Comparison of ENCODE assay signal across 21 cellular contexts in the genomic region with DNA sequence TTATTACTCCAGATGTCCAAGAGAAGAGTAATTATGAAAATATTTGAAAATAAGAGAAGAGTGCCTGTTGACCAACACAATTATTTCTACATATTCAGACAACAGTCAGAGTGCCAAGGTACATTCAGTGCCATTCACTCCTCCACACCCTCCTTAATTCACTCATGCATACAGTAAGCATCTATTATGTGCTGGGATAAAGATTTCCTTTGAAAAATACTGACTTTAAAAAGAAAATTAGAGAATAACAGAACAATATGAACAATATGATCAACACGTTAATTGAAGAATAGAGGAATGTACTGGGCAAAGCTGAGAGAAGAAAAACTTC.
"Had no signal": no experiment of that assay in that cellular context is flagged by ENCODE, and none has a peak within 500 bp of the region (broad histone marks: within the 10 kb centered on the region; RNA-seq: fewer than 3 reads in every experiment).

No MANE protein-coding gene starts in this region.

- H3K27me3 ChIP-seq: dorsolateral prefrontal cortex, esophagus muscularis mucosa, foreskin keratinocyte, gastroesophageal sphincter, heart left ventricle had no signal

- DNase-seq: dermis blood vessel endothelial cell; dorsolateral prefrontal cortex; effector CD4-positive, alpha-beta T cell; effector memory CD4-positive, alpha-beta T cell; foreskin keratinocyte; heart left ventricle; hippocampal formation; left cardiac atrium; left ventricle myocardium inferior; lower lobe of right lung; mesenchymal stem cell; mucosa of descending colon; naive B cell had no signal

- FAIRE-seq: colon, endothelial cell of umbilical vein, frontal cortex, islet of Langerhans, keratinocyte had no signal

- ATAC-seq: foreskin keratinocyte, gastroesophageal sphincter, heart left ventricle, left cardiac atrium, mucosa of descending colon had no signal

- H3K4me1 ChIP-seq: esophagus muscularis mucosa, foreskin keratinocyte, gastroesophageal sphincter, heart left ventricle, left ventricle myocardium inferior had no signal

- H3K36me3 ChIP-seq: esophagus muscularis mucosa, gastroesophageal sphincter, heart left ventricle, left ventricle myocardium inferior, lower lobe of right lung had no signal

- H3K9me3 ChIP-seq: esophagus muscularis mucosa, gastroesophageal sphincter, heart left ventricle, left ventricle myocardium inferior, lower lobe of right lung, mucosa of descending colon had no signal

- H3K27ac ChIP-seq: coronary artery, dorsolateral prefrontal cortex, esophagus muscularis mucosa, foreskin keratinocyte, gastroesophageal sphincter, heart left ventricle, left ventricle myocardium inferior, lower lobe of right lung had no signal

- H3K4me3 ChIP-seq: coronary artery, dorsolateral prefrontal cortex, esophagus muscularis mucosa, gastroesophageal sphincter, heart left ventricle, left ventricle myocardium inferior, lower lobe of right lung, mucosa of descending colon had no signal
